ENCODE assay signal across 8 cellular contexts in the genomic region with DNA sequence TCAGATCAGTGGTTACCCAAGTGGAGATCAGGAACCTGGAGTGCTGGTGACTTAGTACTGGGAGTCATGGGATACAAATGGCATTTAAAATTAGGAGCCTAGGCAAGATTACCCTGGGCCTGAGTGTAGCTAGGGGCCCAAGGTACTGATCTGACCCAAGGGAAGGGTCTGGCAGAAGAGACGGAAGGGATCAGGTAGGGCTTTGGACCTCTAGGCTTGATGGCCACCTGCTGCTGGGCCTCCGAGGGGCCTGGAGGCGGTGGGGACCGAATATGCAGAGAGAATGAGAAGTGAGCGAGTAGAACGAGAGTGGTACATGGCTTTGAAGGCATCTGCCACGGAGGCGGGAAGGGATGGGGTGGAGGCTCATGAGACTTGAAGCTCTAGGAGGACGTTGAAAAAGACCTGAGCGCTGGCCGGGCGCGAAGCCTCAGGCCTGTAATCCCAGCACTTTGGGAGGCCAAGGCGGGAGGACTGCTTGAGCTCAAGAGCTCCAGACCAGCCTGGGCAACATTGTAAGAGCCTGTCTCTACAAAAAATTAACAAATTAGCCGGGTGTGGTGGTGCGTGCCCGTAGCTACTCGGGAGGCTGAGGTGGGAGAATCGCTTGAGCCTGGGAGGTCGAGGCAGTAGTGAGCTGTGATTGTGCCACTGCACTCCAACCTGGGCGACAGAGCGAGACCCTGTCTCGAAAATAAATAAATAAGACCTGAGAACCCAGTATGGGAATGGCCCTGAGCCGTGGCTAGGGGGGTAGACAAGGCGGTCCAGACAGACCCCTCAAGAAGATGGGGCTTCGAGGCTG. TPM values are rescaled to one million over a fixed set of nuclear protein-coding genes. Genes with fewer than 3 reads are reported as not detected.
DNase-seq lines count a peak whose midpoint lies in the region; ATAC-seq, FAIRE-seq and TF ChIP-seq lines count a peak whose summit lies in the region.

No MANE protein-coding gene starts in this region.

- H3K36me3 ChIP-seq in CD4-positive, alpha-beta memory T cell (ENCODE audit: insufficient read depth, low read length) = peaks cover 4% of the 10 kb centered on the region
- peaks cover 10% of the 10 kb centered on the region for H3K36me3 ChIP-seq in NT2/D1 (ENCODE audit: insufficient read depth, insufficient read length, low read length)
- no peaks in the 10 kb centered on the region for H3K36me3 ChIP-seq in H1 (ENCODE audit: control insufficient read depth in 2 of 4, insufficient read depth in 4 of 4, low read length in 3 of 4)
- peaks cover 0 to 7% of the 10 kb centered on the region in 2 donors for H3K36me3 ChIP-seq in neuronal stem cell (replicated peaks in 1 of 2; ENCODE audit: control insufficient read depth in 2 of 2, insufficient read depth in 2 of 2, low read length in 2 of 2)

- H2BK120ac ChIP-seq in H1 (replicated peaks; ENCODE audit: low read depth, low read length) (no peak overlapping the region), neuronal stem cell (ENCODE audit: low read depth, low read length) (peak overlapping the region; percentile 28)

- H2AFZ ChIP-seq in H1 (ENCODE audit: low read length) (peak overlapping the region; percentile 70; the same call in 1 of the 2 replicates), neuronal stem cell (ENCODE audit: low read length) (peak overlapping the region; percentile 97)

- H3K14ac ChIP-seq in H1 (ENCODE audit: insufficient read length) = no peak overlapping the region
- H3K14ac ChIP-seq in neuronal stem cell (ENCODE audit: low read length) = no peak overlapping the region

- H3K79me2 ChIP-seq in H1 (ENCODE audit: control insufficient read depth in 1 of 2, insufficient read depth in 2 of 2, low read length in 2 of 2) = peaks cover 0 to 3% of the 10 kb centered on the region in 2 experiments; a peak in 1 of 4 replicates

- ATAC-seq in HG02970 (IDR thresholded peaks at IDR 0.05; ENCODE audit: low FRiP score, unreplicated experiment) = no peak

- peaks cover 25% of the 10 kb centered on the region for H3K4me1 ChIP-seq in CD4-positive, alpha-beta memory T cell (ENCODE audit: insufficient read depth, low read length)
- H3K4me1 ChIP-seq in NT2/D1 (ENCODE audit: insufficient read depth, insufficient read length) (no peaks in the 10 kb centered on the region), H1 (replicated peaks in 1 of 4; ENCODE audit: control insufficient read depth in 3 of 4, insufficient read depth in 4 of 4, low read length in 3 of 4) (peaks cover 0 to 3% (median 0%) of the 10 kb centered on the region in 4 experiments; a peak in 1 of 7 replicates), neuronal stem cell (ENCODE audit: control insufficient read depth in 2 of 2, insufficient read depth in 1 of 2, low read depth in 1 of 2, low read length in 2 of 2) (peaks cover 2 to 4% of the 10 kb centered on the region in 2 donors)

- POLR2A ChIA-PET in CD4-positive, alpha-beta memory T cell (lab: Charles Lee; ENCODE audit: partially characterized antibody) = interaction anchor here (1.2 to 2.6 kb wide), 9 partner anchors 9 to 317 kb away, joined by 3 to 22 read pairs (median 6); partner anchors contain the start of genes SDF2L1, TOP3B, YDJC and YPEL1
- POLR2A ChIA-PET in H1 (lab: Charles Lee; ENCODE audit: partially characterized antibody) = interaction anchor here (0.9 to 4.2 kb wide), 11 partner anchors 7 to 273 kb away, joined by 3 to 27 read pairs (median 4); no protein-coding TSS in a partner anchor

- peaks cover 3 to 14% of the 10 kb centered on the region in 2 donors for H3K36me3 Mint-ChIP-seq in CD4-positive, alpha-beta memory T cell

- peaks cover 0 to 2% (median 0%) of the 10 kb centered on the region in 8 donors for H3K9me3 Mint-ChIP-seq in CD4-positive, alpha-beta memory T cell

- peak overlapping the region; percentile 89 to 100 (median 97) for H3K4me3 Mint-ChIP-seq in CD4-positive, alpha-beta memory T cell

- no peaks in the 10 kb centered on the region for H3K27me3 Mint-ChIP-seq in CD4-positive, alpha-beta memory T cell

- H3K9ac ChIP-seq in NT2/D1 (ENCODE audit: insufficient read length, low read depth) (peak overlapping the region; percentile 94), H1 (replicated peaks in 1 of 4; ENCODE audit: extremely low read depth in 1 of 4, low read depth in 3 of 4, low read length in 3 of 4) (no peak overlapping the region), neuronal stem cell (ENCODE audit: low read depth, low read length, poor library complexity) (no peak overlapping the region)

- TF ChIP-seq EP300 in H1 (IDR thresholded peaks at IDR 0.05; ENCODE audit: borderline replicate concordance in 1 of 2, low read depth in 2 of 2, low read length in 2 of 2) = no peak

- H2BK20ac ChIP-seq in H1 (ENCODE audit: low read length) = no peak overlapping the region

- H3K18ac ChIP-seq in H1 (ENCODE audit: extremely low read depth, low read length) = no peak overlapping the region; the same call in 1 of the 2 replicates
- H3K18ac ChIP-seq in neuronal stem cell (ENCODE audit: low read length) = peak overlapping the region; percentile 90

- no peak for TF ChIP-seq POLR2A in H1 (IDR thresholded peaks at IDR 0.05; ENCODE audit: control extremely low read depth in 1 of 2, low read depth in 2 of 2, low read length in 2 of 2)

- intact Hi-C loops in CD4-positive, alpha-beta memory T cell (cut with micrococcal nuclease) = no loop called here

- DNase-seq in CD4-positive, alpha-beta memory T cell = no peak
- no peak for DNase-seq in NT2/D1 (ENCODE audit: low read depth, low spot score)
- no peak for DNase-seq in H1 (ENCODE audit: low read depth in 1 of 2, low spot score in 2 of 2)
- DNase-seq in neuronal stem cell (ENCODE audit: low spot score) = no peak
- no peak for DNase-seq in NCI-H748 treated with DMSO at 0.1 percent for 48 hours (lab: John Stamatoyannopoulos, UW)
- DNase-seq in NCI-H2196 treated with DMSO at 0.1 percent for 48 hours (lab: John Stamatoyannopoulos, UW; ENCODE audit: unreplicated experiment) = no peak
- DNase-seq in stimulated activated naive CD4-positive, alpha-beta T cell (lab: John Stamatoyannopoulos, UW) = no peak

- H2BK12ac ChIP-seq in H1 (ENCODE audit: low read depth, low read length) (no peak overlapping the region), neuronal stem cell (ENCODE audit: low read length) (no peak overlapping the region)

- no peak for TF ChIP-seq RAD21 in H1 (IDR thresholded peaks at IDR 0.05 in 1 of 2, conservative IDR thresholded peaks at IDR 0.05 in 1 of 2; ENCODE audit: low read depth in 2 of 2, low read length in 2 of 2)

- no peaks in the 10 kb centered on the region for H3K23me2 ChIP-seq in H1 (ENCODE audit: low read depth, low read length)

- FAIRE-seq in H1 (lab: Jason Lieb, UNC) = no peak

- H3K4ac ChIP-seq in H1 (replicated peaks; ENCODE audit: insufficient read length, low read depth, low read length) (peak overlapping the region; percentile 53), neuronal stem cell (ENCODE audit: low read length) (no peak overlapping the region)

- H3K9me3 ChIP-seq in CD4-positive, alpha-beta memory T cell (ENCODE audit: control insufficient read depth in 1 of 2, low read length in 2 of 2) = no peaks in the 10 kb centered on the region
- H3K9me3 ChIP-seq in NT2/D1 (ENCODE audit: insufficient read depth, low read length) = no peaks in the 10 kb centered on the region
- H3K9me3 ChIP-seq in H1 (ENCODE audit: insufficient read depth in 2 of 2, low read depth in 1 of 2, low read length in 1 of 2) = no peaks in the 10 kb centered on the region
- no peaks in the 10 kb centered on the region for H3K9me3 ChIP-seq in neuronal stem cell (replicated peaks in 1 of 2; ENCODE audit: control insufficient read depth in 2 of 2, insufficient read depth in 1 of 2, low read depth in 1 of 2, low read length in 2 of 2)

- H3K23ac ChIP-seq in H1 (ENCODE audit: insufficient read length) (no peak overlapping the region), neuronal stem cell (ENCODE audit: low read depth, low read length, poor library complexity) (peak overlapping the region; percentile 99)

- CTCF ChIA-PET in CD4-positive, alpha-beta memory T cell (lab: Charles Lee; ENCODE audit: partially characterized antibody) = interaction anchor here (1.3 to 2.1 kb wide), 3 partner anchors 18 to 36 kb away, joined by 3 to 15 read pairs (median 10); partner anchors contain the start of genes SDF2L1 and YDJC
- CTCF ChIA-PET in H1 (lab: Charles Lee; ENCODE audit: partially characterized antibody) = interaction anchor here (0.8 to 2.6 kb wide), 5 partner anchors 13 to 274 kb away, joined by 3 to 8 read pairs (median 5); no protein-coding TSS in a partner anchor

- no peaks in the 10 kb centered on the region for H4K20me1 ChIP-seq in H1 (replicated peaks in 1 of 2; ENCODE audit: control insufficient read depth in 1 of 2, insufficient read depth in 2 of 2, low read length in 2 of 2)

- no peak overlapping the region for H4K5ac ChIP-seq in H1 (ENCODE audit: insufficient read length, low read depth, low read length)

- H2BK5ac ChIP-seq in H1 (ENCODE audit: low read depth, low read length) (no peak overlapping the region), neuronal stem cell (ENCODE audit: low read length) (peak overlapping the region; percentile 91)

- peak overlapping the region; percentile 63 to 80 for H3K4me2 ChIP-seq in H1 (ENCODE audit: insufficient read depth in 1 of 2, low read depth in 2 of 2, low read length in 2 of 2)
- H3K4me2 ChIP-seq in neuronal stem cell (ENCODE audit: insufficient read depth, low read length, poor library complexity, severe bottlenecking) = peak overlapping the region; percentile 77

- no peak for TF ChIP-seq CTCF in H1 (IDR thresholded peaks at IDR 0.05; ENCODE audit: control extremely low read depth in 1 of 3, insufficient read depth in 1 of 3, low read depth in 1 of 3, low read length in 3 of 3)

- H4K8ac ChIP-seq in H1 (ENCODE audit: extremely low read depth, insufficient read depth, low read length) (peak overlapping the region; percentile 14; the same call in 1 of the 2 replicates), neuronal stem cell (ENCODE audit: low read depth, low read length) (peak overlapping the region; percentile 65)

- H2BK15ac ChIP-seq in H1 (ENCODE audit: low read length) = no peak overlapping the region
- peak overlapping the region; percentile 84 for H2BK15ac ChIP-seq in neuronal stem cell (ENCODE audit: low read length)

- H2AK5ac ChIP-seq in H1 (ENCODE audit: low read depth, low read length) = no peak overlapping the region
- H2AK5ac ChIP-seq in neuronal stem cell (ENCODE audit: low read depth, low read length) = peak overlapping the region; percentile 75

- H4K91ac ChIP-seq in H1 (replicated peaks; ENCODE audit: insufficient read length, low read length) (no peak overlapping the region), neuronal stem cell (ENCODE audit: low read depth, low read length, poor library complexity) (no peak overlapping the region)

- peak overlapping the region; percentile 83 for H3K27ac ChIP-seq in CD4-positive, alpha-beta memory T cell (ENCODE audit: low read depth, low read length)
- H3K27ac ChIP-seq in H1 (ENCODE audit: low read depth, low read length) (no peak overlapping the region), neuronal stem cell (replicated peaks; ENCODE audit: low read length) (no peak overlapping the region)

- H3K56ac ChIP-seq in H1 (replicated peaks; ENCODE audit: insufficient read length, low read depth, low read length) = no peak overlapping the region

- H3K4me1 Mint-ChIP-seq in CD4-positive, alpha-beta memory T cell = peaks cover 14 to 45% (median 29%) of the 10 kb centered on the region in 4 donors

- no peaks in the 10 kb centered on the region for H3K79me1 ChIP-seq in H1 (ENCODE audit: low read depth, low read length)
- H3K79me1 ChIP-seq in neuronal stem cell (ENCODE audit: low read depth, low read length) = no peaks in the 10 kb centered on the region

- H3K27me3 ChIP-seq in CD4-positive, alpha-beta memory T cell (ENCODE audit: insufficient read depth, low read length) = no peaks in the 10 kb centered on the region
- H3K27me3 ChIP-seq in NT2/D1 (ENCODE audit: insufficient read depth, insufficient read length) (no peaks in the 10 kb centered on the region), H1 (replicated peaks in 1 of 4; ENCODE audit: control insufficient read depth in 3 of 4, extremely low read depth in 1 of 4, insufficient read depth in 3 of 4, low read length in 3 of 4) (no peaks in the 10 kb centered on the region; a peak in 1 of 7 replicates), neuronal stem cell (ENCODE audit: control insufficient read depth in 3 of 3, insufficient read depth in 3 of 3, low read depth in 1 of 3, low read length in 3 of 3) (no peaks in the 10 kb centered on the region)

- H3K4me3 ChIP-seq in CD4-positive, alpha-beta memory T cell (ENCODE audit: low read length in 2 of 2) = peak overlapping the region; percentile 43 to 97
- peak overlapping the region; percentile 94 for H3K4me3 ChIP-seq in NT2/D1 (ENCODE audit: insufficient read length, low read depth)
- peak overlapping the region; percentile 68 to 90 (median 79); a peak in 7 of 8 replicates for H3K4me3 ChIP-seq in H1 (ENCODE audit: extremely low read depth in 1 of 4, insufficient read depth in 2 of 4, low read depth in 3 of 4, low read length in 4 of 4)
- H3K4me3 ChIP-seq in neuronal stem cell (ENCODE audit: low read length in 2 of 2) = peak overlapping the region in 1 of 2 donors; percentile 88

- WGBS in H1 (ENCODE audit: extremely low coverage in 1 of 2, insufficient coverage in 1 of 2, insufficient read length in 1 of 2, insufficient replicate concordance in 2 of 2, low coverage in 1 of 2, low lambda C conversion rate in 2 of 2, missing lambda C conversion rate in 1 of 2), 2 experiments = 78% methylated on average over 26 of the region's 26 CpGs; no CpG with 5 or more reads in 1 of the 2 experiments
- WGBS in neuronal stem cell (ENCODE audit: extremely low coverage in 2 of 2, insufficient read length in 2 of 2, insufficient replicate concordance in 1 of 2), 2 donors = no CpG with 5 or more reads among the region's 26 CpGs

- peak overlapping the region; percentile 93 to 99 (median 98) for H3K27ac Mint-ChIP-seq in CD4-positive, alpha-beta memory T cell

RNA-seq across cellular contexts. Expression of gene PPIL2, which starts 0.6 kb away (rescaled TPM):
- 10 to 100 TPM; 75.5 to 81.4 TPM for total RNA-seq in CD4-positive, alpha-beta memory T cell
- 10 to 100 TPM; 12.0 to 38.9 TPM for polyA plus RNA-seq in CD4-positive, alpha-beta memory T cell
- 34.4 and 37.7 TPM in 2 replicates for total RNA-seq in H1 (2021; fragmentation: NEBNext Ultra II Directional; extraction: Animal tissue kit (Norgen Biotek cat#: 25700))
- polyA plus RNA-seq in H1 (2011; rRNA removed) = 34.6 and 46.4 TPM in 2 replicates
- polyA plus RNA-seq in H1 (2011; cell fraction: cytosol; rRNA removed) = 38.7 TPM
- 145 TPM for polyA plus RNA-seq in H1 (2011; cell fraction: nucleus; rRNA removed)
- polyA plus RNA-seq in H1 (2012, experiment 1 of 2) = 34.0 to 37.8 TPM (median 35.7 TPM) in 4 replicates
- 30.2 TPM for polyA plus RNA-seq in H1 (2012, experiment 2 of 2)
- 29.8 TPM for polyA plus RNA-seq in H1 (2013, experiment 1 of 2)
- 22.9 TPM for polyA plus RNA-seq in H1 (2013, experiment 2 of 2)
- polyA minus RNA-seq in H1 (2011; rRNA and poly(A)+ RNA removed) = 31.1 and 39.8 TPM in 2 replicates
- 18.9 TPM for polyA minus RNA-seq in H1 (2011; cell fraction: cytosol; rRNA and poly(A)+ RNA removed)
- polyA minus RNA-seq in H1 (2011; cell fraction: nucleus; rRNA and poly(A)+ RNA removed) = 43.9 TPM
- 23.0 TPM for polyA plus RNA-seq in neuronal stem cell (2013, experiment 1 of 2)
- polyA plus RNA-seq in neuronal stem cell (2013, experiment 2 of 2) = 23.7 TPM

RNA-seq across cellular contexts. Expression of gene SDF2L1, which starts 23.1 kb away (rescaled TPM):
- 10 to 100 TPM; 39.6 to 44.3 TPM for total RNA-seq in CD4-positive, alpha-beta memory T cell
- 10 to 100 TPM; 78.0 to 99.1 TPM for polyA plus RNA-seq in CD4-positive, alpha-beta memory T cell
- 51.1 and 54.5 TPM in 2 replicates for total RNA-seq in H1 (2021; fragmentation: NEBNext Ultra II Directional; extraction: Animal tissue kit (Norgen Biotek cat#: 25700))
- polyA plus RNA-seq in H1 (2011; rRNA removed) = 59.6 and 75.4 TPM in 2 replicates
- 53.2 TPM for polyA plus RNA-seq in H1 (2011; cell fraction: cytosol; rRNA removed)
- 35.8 TPM for polyA plus RNA-seq in H1 (2011; cell fraction: nucleus; rRNA removed)
- 62.8 to 79.1 TPM (median 67.2 TPM) in 4 replicates for polyA plus RNA-seq in H1 (2012, experiment 1 of 2)
- polyA plus RNA-seq in H1 (2012, experiment 2 of 2) = 42.2 TPM
- polyA plus RNA-seq in H1 (2013, experiment 1 of 2) = 28.1 TPM
- polyA plus RNA-seq in H1 (2013, experiment 2 of 2) = 37.2 TPM
- polyA minus RNA-seq in H1 (2011; rRNA and poly(A)+ RNA removed) = 11.2 and 14.4 TPM in 2 replicates
- 20.5 TPM for polyA minus RNA-seq in H1 (2011; cell fraction: cytosol; rRNA and poly(A)+ RNA removed)
- polyA minus RNA-seq in H1 (2011; cell fraction: nucleus; rRNA and poly(A)+ RNA removed) = 13.1 TPM
- 9.6 TPM for polyA plus RNA-seq in neuronal stem cell (2013, experiment 1 of 2)
- 9.4 TPM for polyA plus RNA-seq in neuronal stem cell (2013, experiment 2 of 2)

RNA-seq across cellular contexts. Expression of gene CCDC116, which starts 32.7 kb away (rescaled TPM):
- under 1 TPM; 0.19 to 0.29 TPM for total RNA-seq in CD4-positive, alpha-beta memory T cell
- polyA plus RNA-seq in CD4-positive, alpha-beta memory T cell = not detected
- total RNA-seq in H1 (2021; fragmentation: NEBNext Ultra II Directional; extraction: Animal tissue kit (Norgen Biotek cat#: 25700)) = not detected in 2 replicates
- polyA plus RNA-seq in H1 (2011; rRNA removed) = 0.08 and 0.14 TPM in 2 replicates
- polyA plus RNA-seq in H1 (2011; cell fraction: cytosol; rRNA removed) = 0.09 TPM
- 0.39 TPM for polyA plus RNA-seq in H1 (2011; cell fraction: nucleus; rRNA removed)
- 0.08 to 0.15 TPM (median 0.14 TPM) in 3 of 4 replicates, not detected in the other for polyA plus RNA-seq in H1 (2012, experiment 1 of 2)
- not detected for polyA plus RNA-seq in H1 (2012, experiment 2 of 2)
- 0.16 TPM for polyA plus RNA-seq in H1 (2013, experiment 1 of 2)
- polyA plus RNA-seq in H1 (2013, experiment 2 of 2) = 0.07 TPM
- not detected in 2 replicates for polyA minus RNA-seq in H1 (2011; rRNA and poly(A)+ RNA removed)
- not detected for polyA minus RNA-seq in H1 (2011; cell fraction: cytosol; rRNA and poly(A)+ RNA removed)
- polyA minus RNA-seq in H1 (2011; cell fraction: nucleus; rRNA and poly(A)+ RNA removed) = not detected
- 0.10 TPM for polyA plus RNA-seq in neuronal stem cell (2013, experiment 1 of 2)
- polyA plus RNA-seq in neuronal stem cell (2013, experiment 2 of 2) = 0.18 TPM

RNA-seq across cellular contexts. Expression of gene YDJC, which starts 35.4 kb away (rescaled TPM):
- 10 to 100 TPM; 45.7 to 46.0 TPM for total RNA-seq in CD4-positive, alpha-beta memory T cell
- 10 to 100 TPM; 47.5 to 52.8 TPM for polyA plus RNA-seq in CD4-positive, alpha-beta memory T cell
- total RNA-seq in H1 (2021; fragmentation: NEBNext Ultra II Directional; extraction: Animal tissue kit (Norgen Biotek cat#: 25700)) = 36.5 and 36.7 TPM in 2 replicates
- polyA plus RNA-seq in H1 (2011; rRNA removed) = 45.2 and 77.7 TPM in 2 replicates
- 52.3 TPM for polyA plus RNA-seq in H1 (2011; cell fraction: cytosol; rRNA removed)
- polyA plus RNA-seq in H1 (2011; cell fraction: nucleus; rRNA removed) = 67.6 TPM
- polyA plus RNA-seq in H1 (2012, experiment 1 of 2) = 15.0 to 30.0 TPM (median 26.4 TPM) in 4 replicates
- 25.5 TPM for polyA plus RNA-seq in H1 (2012, experiment 2 of 2)
- polyA plus RNA-seq in H1 (2013, experiment 1 of 2) = 27.5 TPM
- polyA plus RNA-seq in H1 (2013, experiment 2 of 2) = 26.7 TPM
- polyA minus RNA-seq in H1 (2011; rRNA and poly(A)+ RNA removed) = 4.1 and 7.6 TPM in 2 replicates
- polyA minus RNA-seq in H1 (2011; cell fraction: cytosol; rRNA and poly(A)+ RNA removed) = 21.9 TPM
- 36.6 TPM for polyA minus RNA-seq in H1 (2011; cell fraction: nucleus; rRNA and poly(A)+ RNA removed)
- polyA plus RNA-seq in neuronal stem cell (2013, experiment 1 of 2) = 14.9 TPM
- polyA plus RNA-seq in neuronal stem cell (2013, experiment 2 of 2) = 14.0 TPM
